In the genomic region with DNA sequence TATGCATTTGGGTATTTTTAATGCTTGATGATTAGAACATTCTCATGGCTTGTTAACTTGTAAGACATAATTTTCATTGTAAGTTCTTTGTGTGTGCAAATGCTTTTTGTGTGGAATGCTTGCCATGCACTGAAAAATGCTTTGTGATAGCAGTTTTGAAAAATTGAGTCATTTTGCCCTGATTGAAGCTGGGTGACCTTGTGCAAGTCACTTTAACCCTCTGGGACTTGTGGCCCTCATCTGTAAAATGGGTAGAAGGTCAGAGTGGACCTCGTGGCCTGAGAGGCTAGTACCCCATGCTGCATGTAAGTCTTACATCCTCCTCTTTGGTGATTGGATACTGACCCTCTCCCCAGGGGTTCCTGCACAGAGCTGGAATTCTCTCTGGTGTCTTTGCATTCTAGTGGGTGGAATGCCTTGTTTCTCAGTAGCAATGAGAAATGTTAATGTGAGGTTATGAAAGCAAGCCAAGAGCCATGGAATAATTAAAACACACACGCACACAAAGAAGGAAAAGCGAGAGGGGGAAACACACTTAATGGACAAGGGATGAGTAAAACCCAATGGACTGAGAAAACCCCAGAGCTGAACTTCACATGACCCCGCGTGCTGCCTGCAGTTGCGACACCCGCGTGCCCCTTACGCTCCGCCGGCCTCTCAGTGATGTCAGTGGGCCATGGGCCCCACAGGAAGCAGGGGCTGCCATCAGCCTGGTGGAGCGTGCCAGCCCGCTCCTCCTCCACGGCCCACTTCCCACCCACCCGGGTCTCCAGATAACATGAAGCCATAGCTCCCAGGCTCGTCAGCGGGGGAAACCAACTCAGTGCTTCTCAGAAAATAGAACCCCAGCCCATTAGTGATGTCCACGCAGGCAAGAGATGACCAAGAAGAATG, we compare ENCODE assay signal across 8 cellular contexts. TPM values are rescaled to one million over a fixed set of nuclear protein-coding genes. Genes with fewer than 3 reads are reported as not detected.
DNase-seq lines count a peak whose midpoint lies in the region; TF ChIP-seq lines count a peak whose summit lies in the region.

No MANE protein-coding gene starts in this region.

- H3K36me3 Mint-ChIP-seq in progenitor cell of endocrine pancreas (ENCODE audit: insufficient read depth) = peaks cover 15% of the 10 kb centered on the region

- no peaks in the 10 kb centered on the region for H3K27me3 Mint-ChIP-seq in progenitor cell of endocrine pancreas

- no peak overlapping the region for H3K4me3 Mint-ChIP-seq in progenitor cell of endocrine pancreas (ENCODE audit: low read depth)

- CTCF ChIA-PET in HEK293 (lab: Yijun Ruan, JAX) = no interaction called here

- no peak overlapping the region for H3K27ac ChIP-seq in HEK293 (ENCODE audit: extremely low read depth, low read depth, low read length)

- POLR2A ChIA-PET in HEK293 (lab: Yijun Ruan, JAX) = interaction anchor here (0.6 to 1.7 kb wide), 4 partner anchors 10 to 70 kb away, joined by 3 read pairs; partner anchors contain the start of gene SMAD3

- no peak overlapping the region for H3K4me3 ChIP-seq in HEK293 (ENCODE audit: low read depth, low read length)

- peaks cover 9% of the 10 kb centered on the region for H3K9me3 Mint-ChIP-seq in progenitor cell of endocrine pancreas (ENCODE audit: low read depth)

- DNase-seq in GF-D8 (lab: John Stamatoyannopoulos, UW) (peak; percentile 41), fibroblast of peridontal ligament (ENCODE audit: extremely low read depth) (peak; percentile 99), progenitor cell of endocrine pancreas (ENCODE audit: low spot score, unreplicated experiment) (no peak), GM19240 (ENCODE audit: insufficient read length, low spot score) (no peak)
- DNase-seq in stimulated activated CD4-positive, alpha-beta T cell treated with anti-CD3 and anti-CD28 coated beads, Interleukin-12 subunit alpha, Interleukin-12 subunit beta, amount 100 ng/mL, for 4 hours = no peak
- DNase-seq in activated CD4-positive, alpha-beta T cell treated with anti-CD3 and anti-CD28 coated beads, Interleukin-2, amount 50 U/mL, for 1 hour = no peak

- H3K9me3 ChIP-seq in HEK293 (ENCODE audit: control insufficient read depth, insufficient read depth, low read depth, low read length) = no peaks in the 10 kb centered on the region

- TF ChIP-seq CTCF in HEK293 (tag by site-specific recombination; IDR thresholded peaks at IDR 0.05) (no peak), progenitor cell of endocrine pancreas (IDR thresholded peaks at IDR 0.05; ENCODE audit: unreplicated experiment) (no peak)

- H3K4me1 Mint-ChIP-seq in progenitor cell of endocrine pancreas (ENCODE audit: low read depth) = peaks cover 28% of the 10 kb centered on the region

- peaks cover 19% of the 10 kb centered on the region for H3K4me1 ChIP-seq in HEK293 (ENCODE audit: control insufficient read depth, insufficient read depth, low read length)

- H3K27ac Mint-ChIP-seq in progenitor cell of endocrine pancreas = peak overlapping the region; percentile 41

- no peaks in the 10 kb centered on the region for H3K36me3 ChIP-seq in HEK293 (ENCODE audit: control insufficient read depth in 2 of 2, insufficient read depth in 1 of 2, low read length in 2 of 2)

TF ChIP-seq in HEK293, 187 proteins besides CTCF, POLR2A, EP300 and RAD21:
- TF ChIP-seq, protein P1, sequence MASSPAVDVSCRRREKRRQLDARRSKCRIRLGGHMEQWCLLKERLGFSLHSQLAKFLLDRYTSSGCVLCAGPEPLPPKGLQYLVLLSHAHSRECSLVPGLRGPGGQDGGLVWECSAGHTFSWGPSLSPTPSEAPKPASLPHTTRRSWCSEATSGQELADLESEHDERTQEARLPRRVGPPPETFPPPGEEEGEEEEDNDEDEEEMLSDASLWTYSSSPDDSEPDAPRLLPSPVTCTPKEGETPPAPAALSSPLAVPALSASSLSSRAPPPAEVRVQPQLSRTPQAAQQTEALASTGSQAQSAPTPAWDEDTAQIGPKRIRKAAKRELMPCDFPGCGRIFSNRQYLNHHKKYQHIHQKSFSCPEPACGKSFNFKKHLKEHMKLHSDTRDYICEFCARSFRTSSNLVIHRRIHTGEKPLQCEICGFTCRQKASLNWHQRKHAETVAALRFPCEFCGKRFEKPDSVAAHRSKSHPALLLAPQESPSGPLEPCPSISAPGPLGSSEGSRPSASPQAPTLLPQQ (tag by site-specific recombination; IDR thresholded peaks at IDR 0.05) = 0 out of 2 replicates have a peak, but pooled peaks have one; percentile 61
- TF ChIP-seq ZBTB10 (tag by site-specific recombination; IDR thresholded peaks at IDR 0.05) = no peak
- peak; percentile 17; the same call in 1 of the 2 replicates for TF ChIP-seq ZFHX2 (tag by site-specific recombination; conservative IDR thresholded peaks at IDR 0.05)
- 0 out of 2 replicates have a peak, but pooled peaks have one; percentile 21 for TF ChIP-seq EGR2 (tag by site-specific recombination; IDR thresholded peaks at IDR 0.05; ENCODE audit: low read depth)

TF ChIP-seq in PFSK-1, 5 proteins besides CTCF, POLR2A, EP300 and RAD21:
- TF ChIP-seq, protein P2, sequence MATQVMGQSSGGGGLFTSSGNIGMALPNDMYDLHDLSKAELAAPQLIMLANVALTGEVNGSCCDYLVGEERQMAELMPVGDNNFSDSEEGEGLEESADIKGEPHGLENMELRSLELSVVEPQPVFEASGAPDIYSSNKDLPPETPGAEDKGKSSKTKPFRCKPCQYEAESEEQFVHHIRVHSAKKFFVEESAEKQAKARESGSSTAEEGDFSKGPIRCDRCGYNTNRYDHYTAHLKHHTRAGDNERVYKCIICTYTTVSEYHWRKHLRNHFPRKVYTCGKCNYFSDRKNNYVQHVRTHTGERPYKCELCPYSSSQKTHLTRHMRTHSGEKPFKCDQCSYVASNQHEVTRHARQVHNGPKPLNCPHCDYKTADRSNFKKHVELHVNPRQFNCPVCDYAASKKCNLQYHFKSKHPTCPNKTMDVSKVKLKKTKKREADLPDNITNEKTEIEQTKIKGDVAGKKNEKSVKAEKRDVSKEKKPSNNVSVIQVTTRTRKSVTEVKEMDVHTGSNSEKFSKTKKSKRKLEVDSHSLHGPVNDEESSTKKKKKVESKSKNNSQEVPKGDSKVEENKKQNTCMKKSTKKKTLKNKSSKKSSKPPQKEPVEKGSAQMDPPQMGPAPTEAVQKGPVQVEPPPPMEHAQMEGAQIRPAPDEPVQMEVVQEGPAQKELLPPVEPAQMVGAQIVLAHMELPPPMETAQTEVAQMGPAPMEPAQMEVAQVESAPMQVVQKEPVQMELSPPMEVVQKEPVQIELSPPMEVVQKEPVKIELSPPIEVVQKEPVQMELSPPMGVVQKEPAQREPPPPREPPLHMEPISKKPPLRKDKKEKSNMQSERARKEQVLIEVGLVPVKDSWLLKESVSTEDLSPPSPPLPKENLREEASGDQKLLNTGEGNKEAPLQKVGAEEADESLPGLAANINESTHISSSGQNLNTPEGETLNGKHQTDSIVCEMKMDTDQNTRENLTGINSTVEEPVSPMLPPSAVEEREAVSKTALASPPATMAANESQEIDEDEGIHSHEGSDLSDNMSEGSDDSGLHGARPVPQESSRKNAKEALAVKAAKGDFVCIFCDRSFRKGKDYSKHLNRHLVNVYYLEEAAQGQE (IDR thresholded peaks at IDR 0.05; ENCODE audit: insufficient read depth in 1 of 2, low read depth in 2 of 2, low read length in 2 of 2) = 0 out of 4 replicates have a peak, but pooled peaks of 1 of the 2 experiments have one; percentile 13
- TF ChIP-seq POLR2AphosphoS5 (IDR thresholded peaks at IDR 0.05; ENCODE audit: low read depth, low read length) = no peak
- TF ChIP-seq FOXP2 (optimal IDR thresholded peaks at IDR 0.05; ENCODE audit: borderline replicate concordance, extremely low read depth, extremely low read length, insufficient read depth) = peak; percentile 88

RNA-seq across cellular contexts. Expression of gene SMAD3, which starts 44.0 kb away (rescaled TPM):
- 19.5 TPM for polyA plus RNA-seq in PFSK-1 (2012; ENCODE audit: insufficient read length, low read depth)
- total RNA-seq in progenitor cell of endocrine pancreas = 49.9 and 51.3 TPM in 2 replicates

Comparison
In these comparisons a context has a peak if more than half of its experiments do, and no peak if none do; other contexts are left out.
1. DNase-seq: peak in GF-D8 (single experiment) and fibroblast of peridontal ligament (single experiment); none in progenitor cell of endocrine pancreas (single experiment), GM19240 (single experiment), stimulated activated CD4-positive, alpha-beta T cell treated with anti-CD3 and anti-CD28 coated beads, Interleukin-12 subunit alpha, Interleukin-12 subunit beta, amount 100 ng/mL, for 4 hours (single experiment) and activated CD4-positive, alpha-beta T cell treated with anti-CD3 and anti-CD28 coated beads, Interleukin-2, amount 50 U/mL, for 1 hour (single experiment).